ENCODE assay signal across 23 cellular contexts in genomic region chr2:176902454-176902853, GRCh38.
DNase-seq lines count a peak whose midpoint lies in the region; ATAC-seq and TF ChIP-seq lines count a peak whose summit lies in the region.
"Had no signal": no experiment of that assay in that cellular context is flagged by ENCODE, and none has a peak within 500 bp of the region (broad histone marks: within the 10 kb centered on the region; RNA-seq: fewer than 3 reads in every experiment).

No MANE protein-coding gene starts in this region.

- POLR2A ChIA-PET in A673 (lab: Charles Lee; ENCODE audit: low non-redundant PET): no interaction called here

- no TSS peak for BruUV-seq in A673 (replicated peaks; lab: Mats Ljungman, UMichigan)

- intact Hi-C loops in A673 (cut with micrococcal nuclease; ENCODE audit: unreplicated experiment): no loop called here

- H3K4me3 ChIP-seq in A673 (ENCODE audit: low read depth, low read length, poor library complexity, severe bottlenecking): no peak overlapping the region
- H3K4me3 ChIP-seq: BLaER1, HAP-1, MG63, Peyer's patch had no signal

- no peaks in the 10 kb centered on the region for H3K27me3 ChIP-seq in A673 (replicated peaks; ENCODE audit: insufficient read depth, low read depth, low read length, poor library complexity)
- H3K27me3 ChIP-seq: BLaER1, MG63, Peyer's patch had no signal

- DNase-seq in NCI-H1092 treated with DMSO at 0.1 percent for 48 hours (lab: John Stamatoyannopoulos, UW) (peak; percentile 34), NCI-H1092 (lab: John Stamatoyannopoulos, UW) (no peak), A673 (ENCODE audit: low spot score) (peak; percentile 29), NCI-H2029 (lab: John Stamatoyannopoulos, UW) (peak; percentile 29), NCI-H524 treated with DMSO at 0.1 percent for 48 hours (lab: John Stamatoyannopoulos, UW) (peak; percentile 53), medulla oblongata (ENCODE audit: extremely low spot score) (no peak)
- DNase-seq in stimulated activated effector memory CD8-positive, alpha-beta T cell treated with anti-CD3 and anti-CD28 coated beads, Interleukin-12 subunit alpha, Interleukin-12 subunit beta, amount 100 ng/mL, for 72 hours (ENCODE audit: low spot score in 2 of 2): no peak
- DNase-seq: 8988T; CD4-positive, CD25-positive, alpha-beta regulatory T cell; DMS153; GOT3; IMR-90; KG1; MG63; NCI-H2081 treated with DMSO at 0.1 percent for 48 hours; NCI-H2227 treated with DMSO at 0.1 percent for 48 hours; NCI-H510A treated with DMSO at 0.1 percent for 48 hours; OCI-M1; Peyer's patch; SHP77 treated with DMSO at 0.1 percent for 48 hours had no signal

- no peaks in the 10 kb centered on the region for H3K4me1 ChIP-seq in A673 (ENCODE audit: insufficient read depth, low read length, poor library complexity, severe bottlenecking)
- H3K4me1 ChIP-seq: BLaER1, HAP-1, Peyer's patch had no signal

- H3K36me3 Mint-ChIP-seq in stimulated activated effector memory CD8-positive, alpha-beta T cell treated with anti-CD3 and anti-CD28 coated beads, Interleukin-12 subunit alpha, Interleukin-12 subunit beta, amount 100 ng/mL, for 72 hours: no peaks in the 10 kb centered on the region
- H3K36me3 Mint-ChIP-seq: CD4-positive, CD25-positive, alpha-beta regulatory T cell had no signal

- no peak overlapping the region for H3K27ac ChIP-seq in A673 (ENCODE audit: low read depth, low read length, poor library complexity, severe bottlenecking)
- H3K27ac ChIP-seq: BLaER1, Peyer's patch had no signal

- H3K4me1 Mint-ChIP-seq in stimulated activated effector memory CD8-positive, alpha-beta T cell treated with anti-CD3 and anti-CD28 coated beads, Interleukin-12 subunit alpha, Interleukin-12 subunit beta, amount 100 ng/mL, for 72 hours: no peaks in the 10 kb centered on the region
- H3K4me1 Mint-ChIP-seq: CD4-positive, CD25-positive, alpha-beta regulatory T cell had no signal

- no peak overlapping the region for H3K27ac Mint-ChIP-seq in stimulated activated effector memory CD8-positive, alpha-beta T cell treated with anti-CD3 and anti-CD28 coated beads, Interleukin-12 subunit alpha, Interleukin-12 subunit beta, amount 100 ng/mL, for 72 hours
- H3K27ac Mint-ChIP-seq: CD4-positive, CD25-positive, alpha-beta regulatory T cell had no signal

- TF ChIP-seq CTCF in A673 (conservative IDR thresholded peaks at IDR 0.05; ENCODE audit: low read depth, low read length): no peak

- H3K9me3 ChIP-seq in A673 (ENCODE audit: low read depth, low read length, poor library complexity, severe bottlenecking): no peaks in the 10 kb centered on the region
- H3K9me3 ChIP-seq: BLaER1, HAP-1, MG63, Peyer's patch had no signal

- no peak overlapping the region for H3K4me3 Mint-ChIP-seq in stimulated activated effector memory CD8-positive, alpha-beta T cell treated with anti-CD3 and anti-CD28 coated beads, Interleukin-12 subunit alpha, Interleukin-12 subunit beta, amount 100 ng/mL, for 72 hours
- H3K4me3 Mint-ChIP-seq: CD4-positive, CD25-positive, alpha-beta regulatory T cell had no signal

- CTCF ChIA-PET in A673 (lab: Charles Lee): no interaction called here

- H3K36me3 ChIP-seq in A673 (ENCODE audit: insufficient read depth, low read length, poor library complexity, severe bottlenecking): no peaks in the 10 kb centered on the region
- H3K36me3 ChIP-seq: BLaER1, HAP-1, MG63, Peyer's patch had no signal

- no peaks in the 10 kb centered on the region for H3K9me3 Mint-ChIP-seq in stimulated activated effector memory CD8-positive, alpha-beta T cell treated with anti-CD3 and anti-CD28 coated beads, Interleukin-12 subunit alpha, Interleukin-12 subunit beta, amount 100 ng/mL, for 72 hours

- ATAC-seq in stimulated activated effector memory CD8-positive, alpha-beta T cell treated with anti-CD3 and anti-CD28 coated beads, Interleukin-12 subunit alpha, Interleukin-12 subunit beta, amount 100 ng/mL, for 72 hours: no peak
- ATAC-seq in GM19035 (IDR thresholded peaks at IDR 0.05; ENCODE audit: unreplicated experiment): no peak

Comparison
In these comparisons a context has a peak if more than half of its experiments do, and no peak if none do; other contexts are left out.
1. DNase-seq: peak in NCI-H1092 treated with DMSO at 0.1 percent for 48 hours (single experiment), A673 (single experiment), NCI-H2029 (single experiment) and NCI-H524 treated with DMSO at 0.1 percent for 48 hours (single experiment); none in NCI-H1092 (single experiment), stimulated activated effector memory CD8-positive, alpha-beta T cell treated with anti-CD3 and anti-CD28 coated beads, Interleukin-12 subunit alpha, Interleukin-12 subunit beta, amount 100 ng/mL, for 72 hours (0 of 2) and medulla oblongata (single experiment).